Comparison of ENCODE assay signal across 17 cellular contexts in genomic region chr15:48424076-48424475, GRCh38.
A peak's percentile ranks its signal among the peaks of the same experiment; 100 is the strongest.
DNase-seq lines count a peak whose midpoint lies in the region; ATAC-seq and TF ChIP-seq lines count a peak whose summit lies in the region.
"Had no signal": no experiment of that assay in that cellular context is flagged by ENCODE, and none has a peak within 500 bp of the region (broad histone marks: within the 10 kb centered on the region; RNA-seq: fewer than 3 reads in every experiment).

No MANE protein-coding gene starts in this region.

- H3K4me3 ChIP-seq in HEK293 (ENCODE audit: low read depth, low read length) (no peak overlapping the region), esophagus squamous epithelium (no peak overlapping the region), psoas muscle (no peak overlapping the region)
- H3K4me3 ChIP-seq: left lung had no signal

- H3K4me1 ChIP-seq in HEK293 (ENCODE audit: control insufficient read depth, insufficient read depth, low read length), result no peaks in the 10 kb centered on the region
- H3K4me1 ChIP-seq in esophagus squamous epithelium, result peaks cover 0 to 12% (median 9%) of the 10 kb centered on the region in 3 donors
- H3K4me1 ChIP-seq in psoas muscle, result no peaks in the 10 kb centered on the region
- H3K4me1 ChIP-seq: left lung had no signal

- no peaks in the 10 kb centered on the region for H3K27me3 ChIP-seq in esophagus squamous epithelium
- H3K27me3 ChIP-seq in psoas muscle (ENCODE audit: insufficient read depth in 3 of 3, low read length in 2 of 3), result no peaks in the 10 kb centered on the region
- H3K27me3 ChIP-seq: left lung had no signal

- no peaks in the 10 kb centered on the region for H3K9me3 ChIP-seq in HEK293 (ENCODE audit: control insufficient read depth, insufficient read depth, low read depth, low read length)
- no peaks in the 10 kb centered on the region for H3K9me3 ChIP-seq in esophagus squamous epithelium
- H3K9me3 ChIP-seq in psoas muscle, result no peaks in the 10 kb centered on the region
- H3K9me3 ChIP-seq: left lung had no signal

- H3K4me1 Mint-ChIP-seq in chondrocyte (ENCODE audit: low read depth) (peaks cover 76% of the 10 kb centered on the region), osteocyte (ENCODE audit: unreplicated experiment) (peaks cover 39% of the 10 kb centered on the region)

- no peak overlapping the region for H3K27ac ChIP-seq in HEK293 (ENCODE audit: extremely low read depth, low read depth, low read length)
- H3K27ac ChIP-seq in esophagus squamous epithelium, result no peak overlapping the region
- H3K27ac ChIP-seq in psoas muscle, result no peak overlapping the region
- H3K27ac ChIP-seq: left lung had no signal

- H3K36me3 Mint-ChIP-seq in chondrocyte (ENCODE audit: low read depth), result peaks cover 75% of the 10 kb centered on the region
- H3K36me3 Mint-ChIP-seq in osteocyte (ENCODE audit: unreplicated experiment), result peaks cover 91% of the 10 kb centered on the region
- H3K36me3 Mint-ChIP-seq: activated naive CD8-positive, alpha-beta T cell; CD8-positive, alpha-beta T cell had no signal

- TF ChIP-seq CTCF in HEK293 (tag by site-specific recombination; IDR thresholded peaks at IDR 0.05) (no peak), chondrocyte (IDR thresholded peaks at IDR 0.05) (no peak), osteocyte (IDR thresholded peaks at IDR 0.05) (no peak), esophagus squamous epithelium (IDR thresholded peaks at IDR 0.05) (no peak), psoas muscle (IDR thresholded peaks at IDR 0.05) (no peak)

- H3K36me3 ChIP-seq in HEK293 (ENCODE audit: control insufficient read depth in 2 of 2, insufficient read depth in 1 of 2, low read length in 2 of 2) (peaks cover 0 to 28% of the 10 kb centered on the region in 2 experiments; a peak in 1 of 3 replicates), esophagus squamous epithelium (peaks cover 0 to 49% (median 0%) of the 10 kb centered on the region in 3 donors), psoas muscle (ENCODE audit: insufficient read depth in 1 of 2, low read depth in 1 of 2) (peaks cover 0 to 26% of the 10 kb centered on the region in 2 donors)

- POLR2A ChIA-PET in HEK293 (lab: Yijun Ruan, JAX), result no interaction called here

- peak; percentile 13 to 32 for DNase-seq in NOMO-1 (lab: John Stamatoyannopoulos, UW; ENCODE audit: unreplicated experiment in 2 of 2)
- no peak for DNase-seq in chondrocyte (ENCODE audit: low spot score)
- DNase-seq in osteocyte (ENCODE audit: extremely low spot score, unreplicated experiment), result no peak
- no peak for DNase-seq in NCI-H345 (lab: John Stamatoyannopoulos, UW)
- no peak for DNase-seq in esophagus squamous epithelium (lab: John Stamatoyannopoulos, UW)
- no peak for DNase-seq in psoas muscle
- DNase-seq: activated CD4-positive, CD25-positive, alpha-beta regulatory T cell; activated CD8-positive, alpha-beta memory T cell treated with anti-CD3 and anti-CD28 coated beads, Interleukin-2, amount 50 U/mL, for 48 hours; CD8-positive, alpha-beta T cell; central memory CD4-positive, alpha-beta T cell; KG1; left lung; NCI-H1694 treated with DMSO at 0.1 percent for 48 hours; NCI-H774; SHP77 treated with DMSO at 0.1 percent for 48 hours had no signal

- CTCF ChIA-PET in HEK293 (lab: Yijun Ruan, JAX), result interaction anchor here (0.6 kb wide), 2 partner anchors 72 to 226 kb away, joined by 3 to 6 read pairs; no protein-coding TSS in a partner anchor

- intact Hi-C loops in esophagus squamous epithelium (cut with DNase I), result no loop called here
- intact Hi-C loops in psoas muscle (cut with DNase I), result no loop called here

- WGBS in esophagus squamous epithelium, 2 donors, result 45 to 53% methylated on average over 2 of the region's 2 CpGs
- WGBS in psoas muscle, 3 donors, result 68 to 74% (median 71%) methylated on average over 2 of the region's 2 CpGs

- H3K27ac Mint-ChIP-seq in chondrocyte (ENCODE audit: unreplicated experiment) (peak overlapping the region; percentile 92), osteocyte (ENCODE audit: unreplicated experiment) (peak overlapping the region; percentile 82)
- H3K27ac Mint-ChIP-seq: activated naive CD8-positive, alpha-beta T cell; CD8-positive, alpha-beta T cell had no signal

- H3K4me3 Mint-ChIP-seq in chondrocyte (ENCODE audit: unreplicated experiment) (no peak overlapping the region), osteocyte (ENCODE audit: unreplicated experiment) (no peak overlapping the region)
- H3K4me3 Mint-ChIP-seq: activated naive CD8-positive, alpha-beta T cell; CD8-positive, alpha-beta T cell had no signal

- H3K27me3 Mint-ChIP-seq in chondrocyte (ENCODE audit: low read depth), result no peaks in the 10 kb centered on the region
- H3K27me3 Mint-ChIP-seq in osteocyte (ENCODE audit: unreplicated experiment), result no peaks in the 10 kb centered on the region
- H3K27me3 Mint-ChIP-seq: activated naive CD8-positive, alpha-beta T cell had no signal

- H3K9me3 Mint-ChIP-seq in chondrocyte (ENCODE audit: low read depth) (no peaks in the 10 kb centered on the region), osteocyte (ENCODE audit: unreplicated experiment) (no peaks in the 10 kb centered on the region)
- H3K9me3 Mint-ChIP-seq: CD8-positive, alpha-beta T cell had no signal

- no peak for TF ChIP-seq POLR2A in esophagus squamous epithelium (IDR thresholded peaks at IDR 0.05)

- ATAC-seq in psoas muscle, result no peak
- ATAC-seq: CD8-positive, alpha-beta T cell; left lung had no signal

TF ChIP-seq in HEK293, 187 proteins besides CTCF, POLR2A, EP300 and RAD21:
- no peak for TF ChIP-seq ZFP37 (tag by site-specific recombination; IDR thresholded peaks at IDR 0.05)
- 0 out of 2 replicates have a peak, but pooled peaks have one; percentile 40 for TF ChIP-seq ZNF629 (tag by site-specific recombination; IDR thresholded peaks at IDR 0.05)
- TF ChIP-seq ATF2 (tag by site-specific recombination; IDR thresholded peaks at IDR 0.05; ENCODE audit: low read depth), result peak; percentile 68
TF ChIP-seq in HEK293: peak in this region for 2.

Comparison
In these comparisons a context has a peak if more than half of its experiments do, and no peak if none do; other contexts are left out.
1. DNase-seq: peak in NOMO-1 (2 of 2); none in chondrocyte (single experiment), osteocyte (single experiment), NCI-H345 (single experiment), esophagus squamous epithelium (single experiment) and psoas muscle (0 of 2).